In the genomic region with DNA sequence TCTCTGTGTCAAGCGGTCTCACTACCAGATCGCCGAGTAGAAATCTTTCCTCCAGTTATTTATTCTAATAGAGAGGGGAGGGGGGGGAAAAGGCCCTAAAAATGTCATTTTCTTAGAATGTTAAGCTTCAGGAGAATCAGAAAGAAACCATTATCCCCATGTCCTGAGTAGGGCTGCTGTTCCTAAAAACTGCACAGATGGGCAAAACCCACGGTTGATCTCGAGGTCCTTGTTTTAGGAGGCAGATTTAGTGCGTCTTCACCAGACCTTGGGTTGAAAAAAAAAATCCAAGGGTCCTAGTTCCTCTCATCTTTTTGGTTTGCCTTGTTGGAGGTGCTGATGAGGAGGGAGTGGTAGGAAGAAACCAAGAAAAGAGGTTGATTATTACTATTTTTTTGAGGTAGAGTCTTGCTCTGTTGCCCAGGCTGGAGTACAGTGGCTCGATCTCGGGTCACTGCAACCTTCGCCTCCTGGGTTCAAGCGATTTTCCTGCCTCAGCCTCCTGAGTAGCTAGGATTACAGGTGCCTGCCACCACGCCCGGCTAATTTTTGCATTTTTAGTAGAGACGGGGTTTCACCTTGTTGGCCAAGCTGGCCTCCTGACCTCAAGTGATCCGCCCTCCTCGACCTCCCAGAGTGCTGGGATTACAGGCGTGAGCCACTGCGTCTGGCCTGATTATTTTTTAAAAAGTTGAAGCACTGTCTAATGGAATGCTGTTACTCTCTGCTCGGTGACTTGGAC, we compare ENCODE assay signal across 8 cellular contexts. TPM values are rescaled to one million over a fixed set of nuclear protein-coding genes. Genes with fewer than 3 reads are reported as not detected.
DNase-seq lines count a peak whose midpoint lies in the region; ATAC-seq and TF ChIP-seq lines count a peak whose summit lies in the region.

No MANE protein-coding gene starts in this region.

- H3K4me1 ChIP-seq in heart right ventricle (peaks cover 3 to 54% (median 39%) of the 10 kb centered on the region in 9 donors), mesodermal cell (ENCODE audit: control insufficient read depth, insufficient read depth, low read length, poor library complexity, severe bottlenecking) (peaks cover 19% of the 10 kb centered on the region), aorta (ENCODE audit: control insufficient read depth in 1 of 2, insufficient read depth in 2 of 2, low read length in 2 of 2) (peaks cover 0 to 2% of the 10 kb centered on the region in 2 donors)

- no peaks in the 10 kb centered on the region for H3K9me3 ChIP-seq in heart right ventricle
- H3K9me3 ChIP-seq in mesodermal cell (ENCODE audit: control insufficient read depth, low read length) = no peaks in the 10 kb centered on the region
- H3K9me3 ChIP-seq in aorta (ENCODE audit: control insufficient read depth, low read length) = no peaks in the 10 kb centered on the region

- H3K36me3 ChIP-seq in heart right ventricle (peaks cover 0 to 32% (median 0%) of the 10 kb centered on the region in 9 donors), mesodermal cell (ENCODE audit: control insufficient read depth, insufficient read depth, low read length) (peaks cover 54% of the 10 kb centered on the region), aorta (ENCODE audit: control insufficient read depth in 1 of 2, insufficient read depth in 2 of 2, low read length in 1 of 2) (no peaks in the 10 kb centered on the region)

- ATAC-seq in heart right ventricle (no peak), left ventricle myocardium superior (no peak), aorta (ENCODE audit: low FRiP score) (no peak), GM18502 (IDR thresholded peaks at IDR 0.05; ENCODE audit: poor library complexity, unreplicated experiment) (no peak), GM18909 (IDR thresholded peaks at IDR 0.05; ENCODE audit: poor library complexity, unreplicated experiment) (no peak), GM19452 (IDR thresholded peaks at IDR 0.05; ENCODE audit: unreplicated experiment) (no peak)

- peaks cover 25% of the 10 kb centered on the region for H3K36me3 Mint-ChIP-seq in brain

- peaks cover 46% of the 10 kb centered on the region for H3K4me1 Mint-ChIP-seq in brain

- H3K27me3 ChIP-seq in heart right ventricle (no peaks in the 10 kb centered on the region), aorta (ENCODE audit: control insufficient read depth in 1 of 2, insufficient read depth in 2 of 2, low read length in 1 of 2) (no peaks in the 10 kb centered on the region)

- peak overlapping the region; percentile 74 to 93 (median 90) for H3K27ac Mint-ChIP-seq in brain

- H3K27me3 Mint-ChIP-seq in brain = peaks cover 5% of the 10 kb centered on the region

- DNase-seq in heart right ventricle = no peak
- DNase-seq in left ventricle myocardium superior = no peak
- DNase-seq in aorta = no peak

- no peaks in the 10 kb centered on the region for H3K9me3 Mint-ChIP-seq in brain

- intact Hi-C loops in heart right ventricle (cut with DNase I) (loop anchor here in 2 of 10 donors (5.0 to 10.0 kb wide), 2 partner anchors 54 to 77 kb away; partner anchors contain the start of gene PHAF1 (in 1 of the 2)), left ventricle myocardium superior (cut with micrococcal nuclease) (no loop called here), aorta (cut with DNase I) (loop anchor here in 1 of 2 donors (10.0 kb wide), 1 partner anchor 54 kb away; no protein-coding TSS in a partner anchor)

- TF ChIP-seq CTCF in heart right ventricle (IDR thresholded peaks at IDR 0.05) = no peak
- no peak for TF ChIP-seq CTCF in brain (conservative IDR thresholded peaks at IDR 0.05)

- peak overlapping the region; percentile 92 to 97 (median 93) for H3K4me3 Mint-ChIP-seq in brain

- H3K27ac ChIP-seq in heart right ventricle (peak overlapping the region in 9 of 10 donors; percentile 93 to 100 (median 99)), mesodermal cell (ENCODE audit: low read depth, low read length, severe bottlenecking) (no peak overlapping the region), aorta (ENCODE audit: low read depth in 1 of 2, low read length in 2 of 2) (peak overlapping the region in 1 of 2 donors; percentile 96)

- 56 to 59% methylated on average over 18 of the region's 18 CpGs for WGBS in heart right ventricle, 2 donors
- 71 to 79% methylated on average over 12 to 13 of the region's 18 CpGs for WGBS in mesodermal cell (ENCODE audit: insufficient coverage in 2 of 2), 2 experiments
- 51 to 53% methylated on average over 18 of the region's 18 CpGs for WGBS in aorta, 2 donors

- H3K4me3 ChIP-seq in heart right ventricle (peak overlapping the region; percentile 85 to 99 (median 96)), mesodermal cell (ENCODE audit: extremely low read depth, insufficient read depth, low read length, poor library complexity, severe bottlenecking) (peak overlapping the region; percentile 89), aorta (ENCODE audit: low read length in 2 of 2) (peak overlapping the region; percentile 86 to 93)

RNA-seq across cellular contexts. Expression of gene CBFB, which starts 1.4 kb away (rescaled TPM):
- 10 to 100 TPM; 22.2 to 36.4 (median 29.8) TPM for total RNA-seq in heart right ventricle
- 10 to 100 TPM; 17.6 to 22.9 TPM for polyA plus RNA-seq in heart right ventricle
- 24.2 TPM for total RNA-seq in left ventricle myocardium superior
- 30.6 TPM for polyA plus RNA-seq in brain (ENCODE audit: insufficient read depth, low read depth, low replicate concordance)
- 89.3 TPM for polyA plus RNA-seq in mesodermal cell (2013, experiment 1 of 2)
- polyA plus RNA-seq in mesodermal cell (2013, experiment 2 of 2) = 80.7 TPM
- 10 to 100 TPM; 37.4 to 67.3 TPM for total RNA-seq in aorta
- 10 to 100 TPM; 12.0 to 19.9 TPM for polyA plus RNA-seq in aorta

RNA-seq across cellular contexts. Expression of gene CES4A, which starts 42.0 kb away (rescaled TPM):
- total RNA-seq in heart right ventricle (10 to 100 TPM in 1 of 10 donors, 1 to 10 TPM in 9; 3.8 to 10.4 (median 6.0) TPM), left ventricle myocardium superior (6.7 TPM), aorta (10 to 100 TPM in 1 of 2 donors, 1 to 10 TPM in 1; 5.5 to 14.2 TPM)
- polyA plus RNA-seq in heart right ventricle (10 to 100 TPM; 12.3 to 20.6 TPM), brain (ENCODE audit: insufficient read depth, low read depth, low replicate concordance) (4.1 TPM), aorta (10 to 100 TPM in 1 of 2 donors, 1 to 10 TPM in 1; 1.9 to 22.7 TPM)
- 1.4 TPM for polyA plus RNA-seq in mesodermal cell (2013, experiment 1 of 2)
- polyA plus RNA-seq in mesodermal cell (2013, experiment 2 of 2) = 0.86 TPM
